1 cellular context compared by ENCODE assay signal in the genomic region with DNA sequence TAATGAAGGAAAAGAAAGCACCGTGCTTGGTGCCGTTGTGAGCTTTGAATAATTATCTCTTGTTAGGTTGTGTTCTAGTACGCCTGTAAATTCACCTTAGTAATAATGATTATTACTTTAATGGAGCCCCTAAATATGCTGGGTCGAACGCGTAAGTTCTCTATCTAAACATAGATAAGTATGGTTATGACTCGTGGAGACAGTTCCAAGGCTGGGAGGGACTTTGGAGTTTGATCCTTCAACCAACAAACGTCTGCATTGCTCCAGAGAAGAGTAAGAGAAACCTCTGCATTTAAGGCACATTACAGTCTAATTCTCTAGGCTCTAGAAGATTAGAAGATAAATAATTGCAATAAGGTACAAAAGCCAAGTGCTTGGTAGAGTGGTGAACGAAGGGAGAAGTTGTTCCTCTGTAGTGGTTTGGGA.
TF ChIP-seq lines count a peak whose summit lies in the region.

No MANE protein-coding gene starts in this region.

TF ChIP-seq in GM12878, 131 proteins besides CTCF, POLR2A, EP300 and RAD21:
- TF ChIP-seq HSF1 (IDR thresholded peaks at IDR 0.05; ENCODE audit: low read depth, low read length) = no peak
- TF ChIP-seq CBX5 (IDR thresholded peaks at IDR 0.05; ENCODE audit: low read depth) = 0 out of 2 replicates have a peak, but pooled peaks have one; percentile 0
- no peak for TF ChIP-seq ZNF384 (IDR thresholded peaks at IDR 0.05; ENCODE audit: borderline replicate concordance, low read depth, low read length)
- TF ChIP-seq JUNB (IDR thresholded peaks at IDR 0.05) = peak; percentile 46
- peak; percentile 13 for TF ChIP-seq HDAC6 (IDR thresholded peaks at IDR 0.05; ENCODE audit: unreplicated experiment)
- no peak for TF ChIP-seq POU2F2 (IDR thresholded peaks at IDR 0.05; ENCODE audit: borderline replicate concordance, low read depth, low read length)
